22 cellular contexts compared by ENCODE assay signal in genomic region chr1:115692224-115692623, GRCh38.
"Had no signal": no experiment of that assay in that cellular context is flagged by ENCODE, and none has a peak within 500 bp of the region (broad histone marks: within the 10 kb centered on the region; RNA-seq: fewer than 3 reads in every experiment).

No MANE protein-coding gene starts in this region.

- H3K4me3 ChIP-seq: MG63 had no signal

- DNase-seq: IMR-90; Karpas-422; KG1; MG63; NCI-H1092; NCI-H1417 treated with DMSO at 0.1 percent for 48 hours; NCI-H1694 treated with DMSO at 0.1 percent for 48 hours; NCI-H1930; NCI-H2081; NCI-H2107; NCI-H2171; NCI-H446 treated with DMSO at 0.1 percent for 48 hours; NCI-H510A treated with DMSO at 0.1 percent for 48 hours; NCI-H526; NCI-H748 treated with DMSO at 0.1 percent for 48 hours; NK-92 treated with Interleukin-12 subunit alpha and Interleukin-12 subunit beta, amount 100 ng/mL, for 24 hours; PC-3; SHP77; SK-N-SH; SW 1271 had no signal

- H3K9me3 ChIP-seq: MG63, SK-N-SH had no signal

- ATAC-seq: HepG2, Panc1, PC-3 had no signal

- H3K27me3 ChIP-seq: MG63 had no signal

- FAIRE-seq: HepG2 had no signal
